In the genomic region with DNA sequence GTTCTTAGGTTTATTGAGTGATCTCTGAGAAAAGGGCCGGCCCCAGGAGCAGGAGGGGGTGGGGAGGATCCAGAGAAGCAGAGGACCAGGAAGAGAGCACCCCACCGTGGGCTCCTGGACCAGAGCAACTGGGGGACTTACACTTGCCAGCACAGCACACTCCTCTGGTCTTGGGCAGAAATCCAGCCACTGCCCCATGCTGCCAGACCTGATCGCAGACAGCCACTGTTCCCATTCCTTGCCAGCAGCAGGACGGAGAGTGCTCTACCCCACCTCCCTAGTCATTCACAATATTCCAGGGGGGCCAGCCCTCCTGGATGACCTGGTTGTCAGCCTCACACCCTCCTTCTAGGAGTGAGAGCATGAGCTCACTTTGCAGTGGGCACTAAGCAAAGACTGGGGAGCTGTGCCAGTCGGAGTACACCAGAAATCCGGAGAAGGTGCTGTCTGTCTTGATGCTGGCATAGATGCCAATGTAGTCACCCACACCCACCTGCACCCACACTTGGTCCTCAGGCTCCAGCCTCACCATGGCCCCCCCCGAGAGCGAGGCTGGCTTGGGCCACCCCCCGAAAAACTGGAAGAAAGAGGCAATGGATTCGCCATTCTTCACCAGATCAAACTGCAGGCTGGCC, we compare ENCODE assay signal across 1 cellular context.
TF ChIP-seq lines count a peak whose summit lies in the region.

No MANE protein-coding gene starts in this region.

TF ChIP-seq in SK-N-SH treated with all-trans-retinoic acid at 6 μM for 48 hours, 23 proteins besides CTCF, POLR2A, EP300 and RAD21 (continued from another document):
- TF ChIP-seq, protein P1, sequence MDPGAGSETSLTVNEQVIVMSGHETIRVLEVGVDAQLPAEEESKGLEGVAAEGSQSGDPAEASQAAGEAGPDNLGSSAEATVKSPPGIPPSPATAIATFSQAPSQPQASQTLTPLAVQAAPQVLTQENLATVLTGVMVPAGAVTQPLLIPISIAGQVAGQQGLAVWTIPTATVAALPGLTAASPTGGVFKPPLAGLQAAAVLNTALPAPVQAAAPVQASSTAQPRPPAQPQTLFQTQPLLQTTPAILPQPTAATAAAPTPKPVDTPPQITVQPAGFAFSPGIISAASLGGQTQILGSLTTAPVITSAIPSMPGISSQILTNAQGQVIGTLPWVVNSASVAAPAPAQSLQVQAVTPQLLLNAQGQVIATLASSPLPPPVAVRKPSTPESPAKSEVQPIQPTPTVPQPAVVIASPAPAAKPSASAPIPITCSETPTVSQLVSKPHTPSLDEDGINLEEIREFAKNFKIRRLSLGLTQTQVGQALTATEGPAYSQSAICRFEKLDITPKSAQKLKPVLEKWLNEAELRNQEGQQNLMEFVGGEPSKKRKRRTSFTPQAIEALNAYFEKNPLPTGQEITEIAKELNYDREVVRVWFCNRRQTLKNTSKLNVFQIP (CRISPR knock-in tag; IDR thresholded peaks at IDR 0.05; ENCODE audit: borderline replicate concordance, low read depth): no peak
- TF ChIP-seq ZFP30 (CRISPR knock-in tag; IDR thresholded peaks at IDR 0.05): no peak
- TF ChIP-seq, protein P2, sequence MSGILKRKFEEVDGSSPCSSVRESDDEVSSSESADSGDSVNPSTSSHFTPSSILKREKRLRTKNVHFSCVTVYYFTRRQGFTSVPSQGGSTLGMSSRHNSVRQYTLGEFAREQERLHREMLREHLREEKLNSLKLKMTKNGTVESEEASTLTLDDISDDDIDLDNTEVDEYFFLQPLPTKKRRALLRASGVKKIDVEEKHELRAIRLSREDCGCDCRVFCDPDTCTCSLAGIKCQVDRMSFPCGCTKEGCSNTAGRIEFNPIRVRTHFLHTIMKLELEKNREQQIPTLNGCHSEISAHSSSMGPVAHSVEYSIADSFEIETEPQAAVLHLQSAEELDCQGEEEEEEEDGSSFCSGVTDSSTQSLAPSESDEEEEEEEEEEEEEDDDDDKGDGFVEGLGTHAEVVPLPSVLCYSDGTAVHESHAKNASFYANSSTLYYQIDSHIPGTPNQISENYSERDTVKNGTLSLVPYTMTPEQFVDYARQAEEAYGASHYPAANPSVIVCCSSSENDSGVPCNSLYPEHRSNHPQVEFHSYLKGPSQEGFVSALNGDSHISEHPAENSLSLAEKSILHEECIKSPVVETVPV (CRISPR knock-in tag; IDR thresholded peaks at IDR 0.05): no peak
- TF ChIP-seq TOX (CRISPR knock-in tag; IDR thresholded peaks at IDR 0.05; ENCODE audit: borderline replicate concordance): no peak
- no peak for TF ChIP-seq TCF4 (CRISPR knock-in tag; IDR thresholded peaks at IDR 0.05; ENCODE audit: borderline replicate concordance)
- TF ChIP-seq ZFP3 (CRISPR knock-in tag; IDR thresholded peaks at IDR 0.05): no peak
- TF ChIP-seq PPARA (CRISPR knock-in tag; IDR thresholded peaks at IDR 0.05; ENCODE audit: borderline replicate concordance): no peak
- TF ChIP-seq CSDC2 (CRISPR knock-in tag; IDR thresholded peaks at IDR 0.05): no peak
- no peak for TF ChIP-seq ESRRG (CRISPR knock-in tag; IDR thresholded peaks at IDR 0.05)
- TF ChIP-seq, protein P3, sequence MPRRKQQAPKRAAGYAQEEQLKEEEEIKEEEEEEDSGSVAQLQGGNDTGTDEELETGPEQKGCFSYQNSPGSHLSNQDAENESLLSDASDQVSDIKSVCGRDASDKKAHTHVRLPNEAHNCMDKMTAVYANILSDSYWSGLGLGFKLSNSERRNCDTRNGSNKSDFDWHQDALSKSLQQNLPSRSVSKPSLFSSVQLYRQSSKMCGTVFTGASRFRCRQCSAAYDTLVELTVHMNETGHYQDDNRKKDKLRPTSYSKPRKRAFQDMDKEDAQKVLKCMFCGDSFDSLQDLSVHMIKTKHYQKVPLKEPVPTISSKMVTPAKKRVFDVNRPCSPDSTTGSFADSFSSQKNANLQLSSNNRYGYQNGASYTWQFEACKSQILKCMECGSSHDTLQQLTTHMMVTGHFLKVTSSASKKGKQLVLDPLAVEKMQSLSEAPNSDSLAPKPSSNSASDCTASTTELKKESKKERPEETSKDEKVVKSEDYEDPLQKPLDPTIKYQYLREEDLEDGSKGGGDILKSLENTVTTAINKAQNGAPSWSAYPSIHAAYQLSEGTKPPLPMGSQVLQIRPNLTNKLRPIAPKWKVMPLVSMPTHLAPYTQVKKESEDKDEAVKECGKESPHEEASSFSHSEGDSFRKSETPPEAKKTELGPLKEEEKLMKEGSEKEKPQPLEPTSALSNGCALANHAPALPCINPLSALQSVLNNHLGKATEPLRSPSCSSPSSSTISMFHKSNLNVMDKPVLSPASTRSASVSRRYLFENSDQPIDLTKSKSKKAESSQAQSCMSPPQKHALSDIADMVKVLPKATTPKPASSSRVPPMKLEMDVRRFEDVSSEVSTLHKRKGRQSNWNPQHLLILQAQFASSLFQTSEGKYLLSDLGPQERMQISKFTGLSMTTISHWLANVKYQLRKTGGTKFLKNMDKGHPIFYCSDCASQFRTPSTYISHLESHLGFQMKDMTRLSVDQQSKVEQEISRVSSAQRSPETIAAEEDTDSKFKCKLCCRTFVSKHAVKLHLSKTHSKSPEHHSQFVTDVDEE (CRISPR knock-in tag; IDR thresholded peaks at IDR 0.05): no peak
- no peak for TF ChIP-seq ARNTL (CRISPR knock-in tag; IDR thresholded peaks at IDR 0.05; ENCODE audit: borderline replicate concordance, low read depth)
- no peak for TF ChIP-seq OSR1 (CRISPR knock-in tag; IDR thresholded peaks at IDR 0.05)
TF ChIP-seq in SK-N-SH treated with all-trans-retinoic acid at 6 μM for 48 hours: peak in this region for 0.
